In genomic region chr14:101228949-101229541, GRCh38 we compare ENCODE assay signal across 23 cellular contexts.
DNase-seq lines count a peak whose midpoint lies in the region; ATAC-seq, FAIRE-seq and TF ChIP-seq lines count a peak whose summit lies in the region.
"Had no signal": no experiment of that assay in that cellular context is flagged by ENCODE, and none has a peak within 500 bp of the region (broad histone marks: within the 10 kb centered on the region; RNA-seq: fewer than 3 reads in every experiment).

No MANE protein-coding gene starts in this region.

- no peak for TF ChIP-seq EP300 in K562 (IDR thresholded peaks at IDR 0.05; ENCODE audit: low read length)
- no peak for TF ChIP-seq EP300 in HepG2 (IDR thresholded peaks at IDR 0.05; ENCODE audit: low read depth in 2 of 2, low read length in 2 of 2)
- no peak for TF ChIP-seq EP300 in HepG2 (CRISPR knock-in tag; IDR thresholded peaks at IDR 0.05; ENCODE audit: borderline replicate concordance)

- H3K9me1 ChIP-seq in K562 (ENCODE audit: control insufficient read depth, insufficient read depth, low read length), result no peaks in the 10 kb centered on the region

- TF ChIP-seq CTCF in K562 (IDR thresholded peaks at IDR 0.05 in 2 of 3, conservative IDR thresholded peaks at IDR 0.05 in 1 of 3; ENCODE audit: insufficient read depth in 2 of 3, low read depth in 1 of 3, low read length in 3 of 3) (no peak), HepG2 (CRISPR knock-in tag; IDR thresholded peaks at IDR 0.05) (0 out of 2 replicates have a peak, but pooled peaks have one; percentile 11)

- TF ChIP-seq RAD21 in K562 (CRISPR knock-in tag; conservative IDR thresholded peaks at IDR 0.05 in 1 of 2, IDR thresholded peaks at IDR 0.05 in 1 of 2), result no peak
- peak; percentile 16; the same call in 1 of the 2 replicates for TF ChIP-seq RAD21 in HepG2 (CRISPR knock-in tag; IDR thresholded peaks at IDR 0.05)

- H3K4me1 ChIP-seq in K562 (replicated peaks in 1 of 2; ENCODE audit: control insufficient read depth in 2 of 2, insufficient read depth in 2 of 2, low read length in 2 of 2), result peaks cover 0 to 34% of the 10 kb centered on the region in 2 experiments; a peak in 2 of 5 replicates
- peaks cover 53% of the 10 kb centered on the region for H3K4me1 ChIP-seq in HepG2 (ENCODE audit: insufficient read depth, low read length)
- H3K4me1 ChIP-seq: parathyroid adenoma, upper lobe of right lung had no signal

- FAIRE-seq in K562 (lab: Jason Lieb, UNC), result no peak
- no peak for FAIRE-seq in HepG2 (lab: Jason Lieb, UNC)

- no peaks in the 10 kb centered on the region for H3K9me3 ChIP-seq in K562 (replicated peaks; ENCODE audit: control insufficient read depth, insufficient read depth, low read depth, low read length)
- no peaks in the 10 kb centered on the region for H3K9me3 ChIP-seq in HepG2 (ENCODE audit: low read length)
- H3K9me3 ChIP-seq: adrenal gland, BE2C, esophagus muscularis mucosa, HAP-1, upper lobe of right lung had no signal

- POLR2A ChIA-PET in K562 (lab: Yijun Ruan, JAX) (interaction anchor here (0.7 kb wide), 1 partner anchor 63 kb away, joined by 3 read pairs; no protein-coding TSS in a partner anchor), HepG2 (lab: Yijun Ruan, JAX) (no interaction called here)

- intact Hi-C loops in K562 (cut with micrococcal nuclease), result no loop called here
- intact Hi-C loops in HepG2 (cut with micrococcal nuclease; ENCODE audit: unreplicated experiment), result no loop called here
- intact Hi-C loops in sciatic nerve (cut with DNase I), result no loop called here

- H3K4me2 ChIP-seq in K562 (ENCODE audit: insufficient read depth, low read length), result no peak overlapping the region
- H3K4me2 ChIP-seq in HepG2 (ENCODE audit: low read depth, low read length), result no peak overlapping the region
- H3K4me2 ChIP-seq: PC-9 had no signal

- ATAC-seq in K562 (no peak), HepG2 (peak; percentile 34; the same call in 2 of the 3 replicates), sciatic nerve (peak; percentile 35)
- ATAC-seq: left ventricle myocardium superior, upper lobe of right lung had no signal

- CTCF ChIA-PET in K562 (lab: Yijun Ruan, JAX; ENCODE audit: low intra/inter-chr PET ratio), result no interaction called here
- CTCF ChIA-PET in HepG2 (lab: Yijun Ruan, JAX; ENCODE audit: low intra/inter-chr PET ratio, low total read pairs), result no interaction called here

- no peaks in the 10 kb centered on the region for H4K20me1 ChIP-seq in K562 (replicated peaks; ENCODE audit: control insufficient read depth, insufficient read depth, low read length)
- H4K20me1 ChIP-seq in HepG2 (ENCODE audit: insufficient read depth, low read length), result no peaks in the 10 kb centered on the region

- in situ Hi-C loops in K562 (cut with MboI), result no loop called here
- in situ Hi-C loops in HepG2 (cut with HindIII; ENCODE audit: extremely low pct_ligation_motif_present, low pct_unique_long_range_greater_than_20kb), result no loop called here

- H3K4me3 ChIP-seq in K562, result 0 out of 2 replicates have a peak overlapping the region, but pooled peaks have one; percentile 6
- H3K4me3 ChIP-seq in HepG2 (replicated peaks in 1 of 3; ENCODE audit: insufficient read depth in 1 of 3, low read depth in 2 of 3, low read length in 3 of 3), result no peak overlapping the region
- H3K4me3 ChIP-seq: adrenal gland, esophagus muscularis mucosa, HAP-1, PC-9, SK-N-MC, upper lobe of right lung had no signal

- BruUV-seq in K562 (replicated peaks; lab: Mats Ljungman, UMichigan), result no TSS peak
- BruUV-seq in HepG2 (replicated peaks; lab: Mats Ljungman, UMichigan), result no TSS peak

- H3K79me2 ChIP-seq in K562 (ENCODE audit: control insufficient read depth, insufficient read depth, low read length) (no peaks in the 10 kb centered on the region), HepG2 (ENCODE audit: insufficient read depth, low read length) (no peaks in the 10 kb centered on the region)
- H3K79me2 ChIP-seq: parathyroid adenoma had no signal

- no peak overlapping the region for H3K27ac ChIP-seq in K562 (ENCODE audit: extremely low read depth, low read depth, low read length)
- no peak overlapping the region for H3K27ac ChIP-seq in HepG2 (ENCODE audit: extremely low read length, insufficient read depth, low read length)
- H3K27ac ChIP-seq: adrenal gland, esophagus muscularis mucosa, parathyroid adenoma, PC-9, SK-N-MC, upper lobe of right lung had no signal

- H3K36me3 ChIP-seq in K562 (ENCODE audit: control insufficient read depth, insufficient read depth, low read length), result no peaks in the 10 kb centered on the region
- no peaks in the 10 kb centered on the region for H3K36me3 ChIP-seq in HepG2 (replicated peaks in 1 of 2; ENCODE audit: control insufficient read depth in 1 of 2, insufficient read depth in 2 of 2, low read length in 2 of 2)
- H3K36me3 ChIP-seq: adrenal gland, BE2C, esophagus muscularis mucosa, HAP-1, upper lobe of right lung had no signal

- H3K27me3 ChIP-seq in K562 (ENCODE audit: control insufficient read depth in 2 of 2, insufficient read depth in 2 of 2, low read length in 2 of 2), result no peaks in the 10 kb centered on the region
- peaks cover 0 to 14% of the 10 kb centered on the region in 2 experiments; a peak in 3 of 5 replicates for H3K27me3 ChIP-seq in HepG2 (ENCODE audit: control insufficient read depth in 1 of 2, insufficient read depth in 2 of 2, low read length in 2 of 2)
- H3K27me3 ChIP-seq: adrenal gland, BE2C, esophagus muscularis mucosa, upper lobe of right lung had no signal

- peak; percentile 40 for DNase-seq in activated CD8-positive, alpha-beta memory T cell treated with anti-CD3 and anti-CD28 coated beads for 24 hours
- DNase-seq in activated CD8-positive, alpha-beta memory T cell treated with anti-CD3 and anti-CD28 coated beads, Interleukin-2, amount 50 U/mL, for 48 hours, result no peak
- DNase-seq in K562 (ENCODE audit: extremely low read depth in 1 of 4, low spot score in 3 of 4) (no peak), HepG2 (ENCODE audit: low spot score) (no peak), sciatic nerve (ENCODE audit: low spot score) (peak; percentile 35), HuH-7 (ENCODE audit: low spot score) (no peak), NCI-H2029 treated with DMSO at 0.1 percent for 48 hours (lab: John Stamatoyannopoulos, UW) (no peak)
- no peak for DNase-seq in stimulated activated CD4-positive, alpha-beta T cell treated with anti-CD3 and anti-CD28 coated beads, Interleukin-12 subunit alpha, Interleukin-12 subunit beta, amount 100 ng/mL, for 4 hours
- DNase-seq: 8988T; activated CD4-positive, alpha-beta T cell treated with anti-CD3 and anti-CD28 coated beads for 4 hours; activated effector memory CD4-positive, alpha-beta T cell treated with Interleukin-2 at 50 U/mL for 16 hours; BE2C; left ventricle myocardium superior; NCI-H1436 treated with DMSO at 0.1 percent for 48 hours; NCI-H226; NCI-H82; PC-9; upper lobe of right lung had no signal

- 49% methylated on average over 8 of the region's 17 CpGs for WGBS in K562 (ENCODE audit: insufficient coverage, low coverage, missing lambda C conversion rate)
- WGBS in HepG2 (ENCODE audit: low lambda C conversion rate), result 70% methylated on average over 14 of the region's 17 CpGs

- H2AFZ ChIP-seq in K562 (ENCODE audit: low read depth, low read length) (no peak overlapping the region), HepG2 (ENCODE audit: low read length) (no peak overlapping the region)
- H2AFZ ChIP-seq: parathyroid adenoma, PC-9 had no signal

- TF ChIP-seq POLR2A in K562 (conservative IDR thresholded peaks at IDR 0.05) (no peak), HepG2 (IDR thresholded peaks at IDR 0.05; ENCODE audit: insufficient read depth in 1 of 2, low read depth in 2 of 2, low read length in 2 of 2) (no peak)

- H3K9ac ChIP-seq in K562 (ENCODE audit: insufficient read depth in 1 of 2, low read depth in 2 of 2, low read length in 2 of 2) (no peak overlapping the region), HepG2 (ENCODE audit: insufficient read depth, low read depth, low read length) (no peak overlapping the region)
- H3K9ac ChIP-seq: parathyroid adenoma had no signal

TF ChIP-seq in K562, 482 proteins besides CTCF, POLR2A, EP300 and RAD21 (continues in another document):
- TF ChIP-seq TAF15 (IDR thresholded peaks at IDR 0.05; ENCODE audit: low read depth, low read length), result no peak
- TF ChIP-seq KLF10 (CRISPR knock-in tag; IDR thresholded peaks at IDR 0.05), result no peak
- no peak for TF ChIP-seq SMARCE1 (IDR thresholded peaks at IDR 0.05)
- TF ChIP-seq ZNF354B (CRISPR knock-in tag; IDR thresholded peaks at IDR 0.05), result no peak
- TF ChIP-seq NFATC3 (IDR thresholded peaks at IDR 0.05), result no peak
- no peak for TF ChIP-seq MEF2A (IDR thresholded peaks at IDR 0.05; ENCODE audit: control insufficient read depth, low read depth, low read length)
- TF ChIP-seq NONO (IDR thresholded peaks at IDR 0.05; ENCODE audit: low read depth in 2 of 2, low read length in 1 of 2), result no peak
- no peak for TF ChIP-seq RBM15 (IDR thresholded peaks at IDR 0.05; ENCODE audit: insufficient read depth, low read length)

TF ChIP-seq in HepG2, 621 proteins besides CTCF, POLR2A, EP300 and RAD21 (continues in another document):
- no peak for TF ChIP-seq ZNF280D (CRISPR knock-in tag; IDR thresholded peaks at IDR 0.05)

Comparison
In these comparisons a context has a peak if more than half of its experiments do, and no peak if none do; other contexts are left out.
1. DNase-seq: peak in activated CD8-positive, alpha-beta memory T cell treated with anti-CD3 and anti-CD28 coated beads for 24 hours (single experiment) and sciatic nerve (single experiment); none in activated CD8-positive, alpha-beta memory T cell treated with anti-CD3 and anti-CD28 coated beads, Interleukin-2, amount 50 U/mL, for 48 hours (single experiment), K562 (0 of 4), HepG2 (single experiment), HuH-7 (single experiment), NCI-H2029 treated with DMSO at 0.1 percent for 48 hours (single experiment) and stimulated activated CD4-positive, alpha-beta T cell treated with anti-CD3 and anti-CD28 coated beads, Interleukin-12 subunit alpha, Interleukin-12 subunit beta, amount 100 ng/mL, for 4 hours (single experiment).